ENCODE assay signal across 9 cellular contexts in the genomic region with DNA sequence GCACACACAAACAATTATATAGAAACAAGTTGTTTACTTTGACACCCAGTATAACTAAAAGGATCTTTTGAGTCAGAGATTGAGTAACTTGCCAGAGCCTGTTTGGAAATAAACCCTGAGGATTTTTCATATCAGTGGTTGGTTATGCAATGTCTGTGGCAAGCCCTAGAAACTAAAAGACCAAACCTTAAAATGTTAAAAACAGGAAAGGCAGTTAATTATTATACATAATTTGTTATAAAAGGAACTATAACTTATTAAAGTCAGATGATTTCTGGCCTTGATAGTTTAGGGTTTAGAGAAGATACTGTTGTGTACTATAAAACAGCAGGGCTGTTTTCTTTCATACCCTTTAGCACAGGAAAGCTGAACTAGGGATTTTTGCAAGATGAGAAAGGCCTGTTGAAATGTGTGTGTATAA. TPM values are rescaled to one million over a fixed set of nuclear protein-coding genes. Genes with fewer than 3 reads are reported as not detected.
DNase-seq lines count a peak whose midpoint lies in the region; ATAC-seq and TF ChIP-seq lines count a peak whose summit lies in the region.
"Had no signal": no experiment of that assay in that cellular context is flagged by ENCODE, and none has a peak within 500 bp of the region (broad histone marks: within the 10 kb centered on the region; RNA-seq: fewer than 3 reads in every experiment).

No MANE protein-coding gene starts in this region.

- H3K4me1 ChIP-seq in left lung: peaks cover 5 to 48% of the 10 kb centered on the region in 2 donors

- H3K27ac ChIP-seq in left lung: peak overlapping the region; percentile 81 to 85

- DNase-seq in A172 (ENCODE audit: low spot score): peak; percentile 18
- peak; percentile 60 for DNase-seq in M059J (ENCODE audit: low read depth)
- peak; percentile 88 to 89 for DNase-seq in cardiac fibroblast (ENCODE audit: low read depth in 2 of 2)
- no peak for DNase-seq in left lung
- no peak for DNase-seq in NCI-H128 (lab: John Stamatoyannopoulos, UW; ENCODE audit: unreplicated experiment)
- no peak for DNase-seq in central memory CD4-positive, alpha-beta T cell
- no peak for DNase-seq in ACHN
- DNase-seq in NCI-H526 (lab: John Stamatoyannopoulos, UW): no peak
- DNase-seq: CD4-positive, alpha-beta memory T cell had no signal

- in situ Hi-C loops in ACHN (cut with HindIII; ENCODE audit: low pct_ligation_motif_present, low pct_unique_long_range_greater_than_20kb, low sequenced_read_pairs): no loop called here

- peaks cover 0 to 43% of the 10 kb centered on the region in 2 donors for H3K36me3 ChIP-seq in left lung

- H3K4me3 ChIP-seq in cardiac fibroblast (replicated peaks in 1 of 2; ENCODE audit: low read depth in 2 of 2, low read length in 2 of 2): no peak overlapping the region
- no peak overlapping the region for H3K4me3 ChIP-seq in left lung

- H3K9me3 ChIP-seq in left lung: no peaks in the 10 kb centered on the region

- no peak for TF ChIP-seq CTCF in cardiac fibroblast (IDR thresholded peaks at IDR 0.05; ENCODE audit: low read depth, low read length)
- no peak for TF ChIP-seq CTCF in left lung (IDR thresholded peaks at IDR 0.05)

- no peaks in the 10 kb centered on the region for H3K27me3 ChIP-seq in left lung

- peak; percentile 76 for ATAC-seq in left lung

- intact Hi-C loops in left lung (cut with DNase I): no loop called here

RNA-seq across cellular contexts. Expression of gene PSEN1, which starts 44.1 kb away (rescaled TPM):
- total RNA-seq in A172 (2014; rRNA removed; shearing (Covaris generic)): 46.2 and 55.4 TPM in 2 replicates
- 34.6 and 44.9 TPM in 2 replicates for total RNA-seq in M059J (2014; rRNA removed; shearing (Covaris generic))
- total RNA-seq in left lung: 10 to 100 TPM; 67.5 to 67.8 TPM

RNA-seq across cellular contexts. Expression of gene PAPLN, which starts 56.9 kb away (rescaled TPM):
- total RNA-seq in A172 (2014; rRNA removed; shearing (Covaris generic)): 0.57 and 0.86 TPM in 2 replicates
- total RNA-seq in M059J (2014; rRNA removed; shearing (Covaris generic)): 0.44 and 2.0 TPM in 2 replicates
- total RNA-seq in left lung: 10 to 100 TPM in 1 of 2 donors, 1 to 10 TPM in 1; 8.6 to 21.0 TPM

Comparison
In these comparisons a context has a peak if more than half of its experiments do, and no peak if none do; other contexts are left out.
1. DNase-seq: peak in A172 (single experiment), M059J (single experiment) and cardiac fibroblast (2 of 2); none in left lung (0 of 2), NCI-H128 (single experiment), central memory CD4-positive, alpha-beta T cell (single experiment), ACHN (single experiment) and NCI-H526 (0 of 2).